ENCODE assay signal across 8 cellular contexts in the genomic region with DNA sequence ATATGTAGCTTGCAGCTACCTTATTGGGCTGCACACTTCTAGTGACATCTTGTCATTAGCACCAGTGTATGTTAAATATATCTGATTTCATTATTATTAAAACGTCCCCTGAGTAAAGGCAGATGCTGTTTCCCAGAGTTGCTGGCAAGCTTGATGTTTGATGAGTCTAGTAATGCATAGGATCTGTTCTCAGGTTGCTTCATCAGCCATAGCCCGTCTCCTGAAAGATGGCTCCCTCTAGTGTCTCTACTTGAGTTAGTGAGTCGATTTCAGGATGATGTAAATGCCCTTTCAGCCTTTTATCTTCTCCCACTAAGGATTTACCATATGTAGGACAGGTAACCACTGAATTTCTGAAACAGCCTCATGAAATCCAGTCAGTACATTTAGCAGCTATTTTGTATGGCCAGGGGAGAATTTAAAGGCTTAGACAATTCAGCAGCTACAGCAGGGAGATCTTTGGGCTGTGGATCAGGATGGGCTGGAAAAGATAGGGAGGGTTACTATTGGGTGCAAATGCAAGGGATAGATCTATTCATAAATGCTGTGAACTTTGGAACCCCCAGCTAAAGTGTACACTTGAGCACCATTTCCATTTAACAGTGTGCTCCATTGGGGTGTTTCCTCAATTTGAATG.
A peak's percentile ranks its signal among the peaks of the same experiment; 100 is the strongest.
DNase-seq lines count a peak whose midpoint lies in the region; ATAC-seq and TF ChIP-seq lines count a peak whose summit lies in the region.

No MANE protein-coding gene starts in this region.

- H3K4me3 Mint-ChIP-seq in immature natural killer cell = no peak overlapping the region

- H3K27me3 Mint-ChIP-seq in immature natural killer cell (ENCODE audit: low read depth in 3 of 3) = no peaks in the 10 kb centered on the region

- ATAC-seq in HG02798 (IDR thresholded peaks at IDR 0.05; ENCODE audit: poor library complexity, unreplicated experiment) (peak; percentile 81), HG03571 (IDR thresholded peaks at IDR 0.05; ENCODE audit: unreplicated experiment) (no peak)

- no peaks in the 10 kb centered on the region for H3K36me3 Mint-ChIP-seq in immature natural killer cell

- H3K27ac Mint-ChIP-seq in immature natural killer cell = no peak overlapping the region

- no peaks in the 10 kb centered on the region for H3K4me1 Mint-ChIP-seq in immature natural killer cell

- peak; percentile 66 for TF ChIP-seq CTCF in GM13977 (IDR thresholded peaks at IDR 0.05; ENCODE audit: extremely low read depth, insufficient read depth, missing control alignments)

- no peak overlapping the region for H3K9ac ChIP-seq in adipocyte (ENCODE audit: low read length)

- no peaks in the 10 kb centered on the region for H3K9me3 ChIP-seq in adipocyte (ENCODE audit: control insufficient read depth, low read length)

- no peaks in the 10 kb centered on the region for H3K27me3 ChIP-seq in adipocyte (replicated peaks; ENCODE audit: control insufficient read depth, insufficient read depth, low read length)

- H3K9me3 Mint-ChIP-seq in immature natural killer cell = peaks cover 3 to 15% (median 7%) of the 10 kb centered on the region in 6 donors

- H3K4me1 ChIP-seq in adipocyte (ENCODE audit: control insufficient read depth, insufficient read depth, low read length) = no peaks in the 10 kb centered on the region

- no peaks in the 10 kb centered on the region for H3K36me3 ChIP-seq in adipocyte (ENCODE audit: control insufficient read depth, insufficient read depth, low read length, severe bottlenecking)

- DNase-seq in GM13977 (ENCODE audit: low spot score) (peak; percentile 31), NCI-H2081 (lab: John Stamatoyannopoulos, UW) (peak; percentile 73 to 87), adipocyte (ENCODE audit: low read depth) (peak; percentile 73), left kidney (ENCODE audit: low read depth, low spot score) (peak; percentile 83), immature natural killer cell (no peak)
- no peak for DNase-seq in NK-92 treated with Interleukin-12 subunit alpha and Interleukin-12 subunit beta, amount 100 ng/mL, for 24 hours (lab: John Stamatoyannopoulos, UW)

- no peak overlapping the region for H3K4me3 ChIP-seq in adipocyte (ENCODE audit: low read length)

- in situ Hi-C loops in GM13977 (cut with MboI; ENCODE audit: low pct_unique_long_range_greater_than_20kb, low sequenced_read_pairs, unreplicated experiment) = loop anchor here (25.0 kb wide), 2 partner anchors 509 to 866 kb away; no protein-coding TSS in a partner anchor

Comparison
In these comparisons a context has a peak if more than half of its experiments do, and no peak if none do; other contexts are left out.
1. DNase-seq: peak in GM13977 (single experiment), NCI-H2081 (2 of 2), adipocyte (single experiment) and left kidney (single experiment); none in immature natural killer cell (0 of 3) and NK-92 treated with Interleukin-12 subunit alpha and Interleukin-12 subunit beta, amount 100 ng/mL, for 24 hours (single experiment).